13 cellular contexts compared by ENCODE assay signal in the genomic region with DNA sequence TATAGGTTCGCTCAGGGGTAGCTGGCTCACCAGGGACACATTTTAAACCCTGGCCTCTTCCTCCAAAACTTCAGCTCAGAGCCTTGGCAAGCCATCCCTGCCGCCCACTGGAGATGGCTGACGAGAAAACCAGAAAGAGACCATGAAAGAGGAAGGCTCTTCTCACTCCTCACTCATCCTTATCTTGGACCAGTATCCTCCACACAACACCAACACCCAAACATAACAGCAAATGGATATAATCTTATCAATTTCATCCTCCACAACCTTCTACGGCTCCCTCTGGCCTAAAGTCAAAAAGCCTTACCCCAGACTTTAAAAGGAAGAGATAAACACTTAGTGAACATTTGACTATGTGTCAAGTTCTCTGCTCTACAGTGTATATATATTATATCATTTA. TPM values are rescaled to one million over a fixed set of nuclear protein-coding genes. Genes with fewer than 3 reads are reported as not detected.
DNase-seq lines count a peak whose midpoint lies in the region; ATAC-seq and TF ChIP-seq lines count a peak whose summit lies in the region.
"Had no signal": no experiment of that assay in that cellular context is flagged by ENCODE, and none has a peak within 500 bp of the region (broad histone marks: within the 10 kb centered on the region; RNA-seq: fewer than 3 reads in every experiment).

No MANE protein-coding gene starts in this region.

- H2BK15ac ChIP-seq in IMR-90 (ENCODE audit: low read depth, low read length) (no peak overlapping the region), neuronal stem cell (ENCODE audit: low read length) (no peak overlapping the region)

- peaks cover 31% of the 10 kb centered on the region for H3K9me1 ChIP-seq in IMR-90 (ENCODE audit: insufficient read depth, low read length)

- H4K8ac ChIP-seq in IMR-90 (ENCODE audit: low read depth in 2 of 2, low read length in 2 of 2) (no peak overlapping the region), neuronal stem cell (ENCODE audit: low read depth, low read length) (no peak overlapping the region)

- H4K91ac ChIP-seq in IMR-90 (ENCODE audit: insufficient read depth, low read depth, low read length) (no peak overlapping the region), neuronal stem cell (ENCODE audit: low read depth, low read length, poor library complexity) (no peak overlapping the region)

- no peak overlapping the region for H3K56ac ChIP-seq in IMR-90 (ENCODE audit: extremely low read depth, insufficient read depth, low read length)

- DNase-seq in IMR-90: no peak
- DNase-seq in MCF 10A (ENCODE audit: unreplicated experiment): no peak
- DNase-seq in neuronal stem cell (ENCODE audit: low spot score): no peak
- no peak for DNase-seq in NCI-H1436 (lab: John Stamatoyannopoulos, UW)
- no peak for DNase-seq in stimulated activated CD4-positive, alpha-beta T cell treated with anti-CD3 and anti-CD28 coated beads, Interleukin-1b, Interleukin-23, amount 100 ng/mL, for 48 hours
- DNase-seq: activated effector memory CD4-positive, alpha-beta T cell treated with Interleukin-2 at 50 U/mL for 16 hours; NCI-H1092 treated with DMSO at 0.1 percent for 48 hours; NCI-H748 treated with DMSO at 0.1 percent for 48 hours; SW 1271 had no signal

- H3K4me3 Mint-ChIP-seq in MCF 10A (ENCODE audit: unreplicated experiment): peak overlapping the region; percentile 75
- H3K4me3 Mint-ChIP-seq: B cell had no signal

- peak overlapping the region; percentile 87 for H3K27ac Mint-ChIP-seq in MCF 10A (ENCODE audit: low read depth, unreplicated experiment)
- H3K27ac Mint-ChIP-seq: B cell had no signal

- no peaks in the 10 kb centered on the region for H3K9me3 ChIP-seq in IMR-90 (ENCODE audit: control insufficient read depth, insufficient read depth, low read length)
- no peaks in the 10 kb centered on the region for H3K9me3 ChIP-seq in neuronal stem cell (replicated peaks in 1 of 2; ENCODE audit: control insufficient read depth in 2 of 2, insufficient read depth in 1 of 2, low read depth in 1 of 2, low read length in 2 of 2)
- H3K9me3 ChIP-seq: left lung had no signal

- no peak overlapping the region for H3K9ac ChIP-seq in IMR-90 (ENCODE audit: low read depth, low read length)
- no peak overlapping the region for H3K9ac ChIP-seq in neuronal stem cell (ENCODE audit: low read depth, low read length, poor library complexity)

- no peak overlapping the region for H2AK9ac ChIP-seq in IMR-90 (replicated peaks; ENCODE audit: low read depth, low read length, poor library complexity)

- ATAC-seq in IMR-90 (ENCODE audit: low read depth) (no peak), GM18520 (IDR thresholded peaks at IDR 0.05; ENCODE audit: unreplicated experiment) (no peak)

- TF ChIP-seq RAD21 in IMR-90 (IDR thresholded peaks at IDR 0.05; ENCODE audit: low read length): no peak

- no peaks in the 10 kb centered on the region for H3K9me3 Mint-ChIP-seq in MCF 10A (ENCODE audit: unreplicated experiment)

- WGBS in IMR-90 (ENCODE audit: extremely low coverage in 2 of 2, insufficient read length in 1 of 2), 2 experiments: 88% methylated on average over 2 of the region's 4 CpGs; no CpG with 5 or more reads in 1 of the 2 experiments
- 100% methylated on average over 1 of the region's 4 CpGs; no CpG with 5 or more reads in 1 of the 2 donors for WGBS in neuronal stem cell (ENCODE audit: extremely low coverage in 2 of 2, insufficient read length in 2 of 2, insufficient replicate concordance in 1 of 2), 2 donors
- WGBS in urinary bladder: 64% methylated on average over 4 of the region's 4 CpGs

- CTCF ChIA-PET in IMR-90 (lab: Yijun Ruan, JAX): no interaction called here
- CTCF ChIA-PET in MCF 10A (lab: Yijun Ruan, JAX): interaction anchor here (0.6 to 1.7 kb wide), 5 partner anchors 13 to 74 kb away, joined by 3 to 6 read pairs (median 3); no protein-coding TSS in a partner anchor

- H3K27me3 ChIP-seq in IMR-90 (ENCODE audit: control insufficient read depth, insufficient read depth, low read length) (no peaks in the 10 kb centered on the region), neuronal stem cell (ENCODE audit: control insufficient read depth in 3 of 3, insufficient read depth in 3 of 3, low read depth in 1 of 3, low read length in 3 of 3) (no peaks in the 10 kb centered on the region)
- H3K27me3 ChIP-seq: left lung had no signal

- H3K4me1 ChIP-seq in IMR-90 (ENCODE audit: control insufficient read depth, insufficient read depth, low read length) (peaks cover 17% of the 10 kb centered on the region), neuronal stem cell (ENCODE audit: control insufficient read depth in 2 of 2, insufficient read depth in 1 of 2, low read depth in 1 of 2, low read length in 2 of 2) (peaks cover 9 to 10% of the 10 kb centered on the region in 2 donors), urinary bladder (ENCODE audit: insufficient read depth) (peaks cover 3% of the 10 kb centered on the region)

- H4K5ac ChIP-seq in IMR-90 (ENCODE audit: low read depth, low read length): no peak overlapping the region

- H4K20me1 ChIP-seq in IMR-90 (ENCODE audit: insufficient read depth, low read length): peaks cover 68% of the 10 kb centered on the region

- H3K14ac ChIP-seq in IMR-90 (replicated peaks; ENCODE audit: low read depth, low read length) (peak overlapping the region; percentile 61; the same call in 1 of the 2 replicates), neuronal stem cell (ENCODE audit: low read length) (no peak overlapping the region)

- intact Hi-C loops in IMR-90 (cut with micrococcal nuclease): no loop called here
- intact Hi-C loops in MCF 10A (cut with micrococcal nuclease): loop anchor here (2.0 kb wide), 1 partner anchor 53 kb away; no protein-coding TSS in a partner anchor

- H2AK5ac ChIP-seq in IMR-90 (ENCODE audit: low read depth, low read length): 0 out of 2 replicates have a peak overlapping the region, but pooled peaks have one; percentile 3
- H2AK5ac ChIP-seq in neuronal stem cell (ENCODE audit: low read depth, low read length): no peak overlapping the region

- no peak overlapping the region for H2BK12ac ChIP-seq in neuronal stem cell (ENCODE audit: low read length)

- H3K27me3 Mint-ChIP-seq in MCF 10A (ENCODE audit: insufficient read depth, unreplicated experiment): no peaks in the 10 kb centered on the region

- H3K36me3 Mint-ChIP-seq in MCF 10A (ENCODE audit: insufficient read depth, unreplicated experiment): peaks cover 45% of the 10 kb centered on the region

- no peak for TF ChIP-seq CTCF in IMR-90 (conservative IDR thresholded peaks at IDR 0.05; ENCODE audit: low read depth, low read length)
- TF ChIP-seq CTCF in MCF 10A (IDR thresholded peaks at IDR 0.05; ENCODE audit: unreplicated experiment): no peak

- BruUV-seq in IMR-90 (replicated peaks; lab: Mats Ljungman, UMichigan) (no TSS peak), MCF 10A (replicated peaks; lab: Mats Ljungman, UMichigan) (no TSS peak)

- POLR2A ChIA-PET in IMR-90 (lab: Charles Lee; ENCODE audit: unreplicated experiment) (no interaction called here), MCF 10A (lab: Yijun Ruan, JAX) (interaction anchor here (0.7 to 20.5 kb wide), 14 partner anchors 10 to 140 kb away, joined by 3 to 903 read pairs (median 10); a partner anchor contains a TSS)

- H3K23ac ChIP-seq in IMR-90 (ENCODE audit: low read depth, low read length) (peak overlapping the region; percentile 37; the same call in 1 of the 2 replicates), neuronal stem cell (ENCODE audit: low read depth, low read length, poor library complexity) (no peak overlapping the region)

- H3K4me2 ChIP-seq in IMR-90 (ENCODE audit: low read depth, low read length) (no peak overlapping the region), neuronal stem cell (ENCODE audit: insufficient read depth, low read length, poor library complexity, severe bottlenecking) (no peak overlapping the region)

- H3K4ac ChIP-seq in IMR-90 (ENCODE audit: low read depth, low read length) (peak overlapping the region; percentile 4; the same call in 1 of the 2 replicates), neuronal stem cell (ENCODE audit: low read length) (no peak overlapping the region)

- H2BK120ac ChIP-seq in IMR-90 (ENCODE audit: low read depth, low read length) (no peak overlapping the region), neuronal stem cell (ENCODE audit: low read depth, low read length) (no peak overlapping the region)

- H3K4me1 Mint-ChIP-seq in MCF 10A (ENCODE audit: insufficient read depth, unreplicated experiment): peaks cover 50% of the 10 kb centered on the region
- H3K4me1 Mint-ChIP-seq: B cell had no signal

- H3K18ac ChIP-seq in IMR-90 (ENCODE audit: low read depth, low read length): no peak overlapping the region
- peak overlapping the region; percentile 20 for H3K18ac ChIP-seq in neuronal stem cell (ENCODE audit: low read length)

- H2BK20ac ChIP-seq in IMR-90 (ENCODE audit: low read depth, low read length): no peak overlapping the region

- H3K27ac ChIP-seq in IMR-90 (ENCODE audit: insufficient read depth, low read length) (no peak overlapping the region), neuronal stem cell (replicated peaks; ENCODE audit: low read length) (no peak overlapping the region), urinary bladder (ENCODE audit: low read depth) (peak overlapping the region; percentile 75)
- H3K27ac ChIP-seq: left lung had no signal

- no peak overlapping the region for H3K4me3 ChIP-seq in IMR-90 (ENCODE audit: insufficient read depth, low read depth, low read length)
- H3K4me3 ChIP-seq in neuronal stem cell (ENCODE audit: low read length in 2 of 2): no peak overlapping the region
- H3K4me3 ChIP-seq in urinary bladder (ENCODE audit: low read depth, low read length): no peak overlapping the region
- H3K4me3 ChIP-seq: left lung had no signal

- dilution Hi-C loops in IMR-90 (cut with HindIII; ENCODE audit: low sequenced_read_pairs, unreplicated experiment): no loop called here

- H2AFZ ChIP-seq in IMR-90 (replicated peaks; ENCODE audit: low read length, poor library complexity): no peak overlapping the region
- H2AFZ ChIP-seq in neuronal stem cell (ENCODE audit: low read length): no peak overlapping the region

- H3K79me1 ChIP-seq in IMR-90 (ENCODE audit: low read depth in 1 of 2, low read length in 2 of 2) (peaks cover 24 to 70% of the 10 kb centered on the region in 2 experiments), neuronal stem cell (ENCODE audit: low read depth, low read length) (peaks cover 17% of the 10 kb centered on the region)

- H3K36me3 ChIP-seq in IMR-90 (ENCODE audit: control insufficient read depth, insufficient read depth, low read length) (no peaks in the 10 kb centered on the region), neuronal stem cell (replicated peaks in 1 of 2; ENCODE audit: control insufficient read depth in 2 of 2, insufficient read depth in 2 of 2, low read length in 2 of 2) (peaks cover 3 to 5% of the 10 kb centered on the region in 2 donors), urinary bladder (ENCODE audit: insufficient read depth) (no peaks in the 10 kb centered on the region)
- H3K36me3 ChIP-seq: left lung had no signal

- in situ Hi-C loops in IMR-90 (cut with MboI; ENCODE audit: low sequenced_read_pairs): no loop called here

- no peak for TF ChIP-seq POLR2A in IMR-90 (IDR thresholded peaks at IDR 0.05; ENCODE audit: low read depth, low read length)

- H2BK5ac ChIP-seq in IMR-90 (ENCODE audit: low read depth, low read length, poor library complexity, severe bottlenecking) (no peak overlapping the region), neuronal stem cell (ENCODE audit: low read length) (no peak overlapping the region)

RNA-seq across cellular contexts. Expression of a gene that starts 26.9 kb away (rescaled TPM):
- 12.7 and 14.7 TPM in 2 replicates for total RNA-seq in IMR-90 (2012; rRNA removed)
- 28.6 and 28.7 TPM in 2 replicates for polyA plus RNA-seq in IMR-90 (2012; rRNA removed)
- polyA plus RNA-seq in IMR-90 (2012; cell fraction: cytosol; rRNA removed): 20.6 and 27.7 TPM in 2 replicates
- polyA plus RNA-seq in IMR-90 (2012; cell fraction: nucleus; rRNA removed; ENCODE audit: low replicate concordance): 59.2 and 67.7 TPM in 2 replicates
- total RNA-seq in MCF 10A (2022): 126 and 127 TPM in 2 replicates
- polyA plus RNA-seq in neuronal stem cell (2013, experiment 1 of 2): 35.6 TPM
- polyA plus RNA-seq in neuronal stem cell (2013, experiment 2 of 2): 35.2 TPM
- 30.3 TPM for total RNA-seq in urinary bladder
- 36.9 TPM for polyA plus RNA-seq in urinary bladder
